In the genomic region with DNA sequence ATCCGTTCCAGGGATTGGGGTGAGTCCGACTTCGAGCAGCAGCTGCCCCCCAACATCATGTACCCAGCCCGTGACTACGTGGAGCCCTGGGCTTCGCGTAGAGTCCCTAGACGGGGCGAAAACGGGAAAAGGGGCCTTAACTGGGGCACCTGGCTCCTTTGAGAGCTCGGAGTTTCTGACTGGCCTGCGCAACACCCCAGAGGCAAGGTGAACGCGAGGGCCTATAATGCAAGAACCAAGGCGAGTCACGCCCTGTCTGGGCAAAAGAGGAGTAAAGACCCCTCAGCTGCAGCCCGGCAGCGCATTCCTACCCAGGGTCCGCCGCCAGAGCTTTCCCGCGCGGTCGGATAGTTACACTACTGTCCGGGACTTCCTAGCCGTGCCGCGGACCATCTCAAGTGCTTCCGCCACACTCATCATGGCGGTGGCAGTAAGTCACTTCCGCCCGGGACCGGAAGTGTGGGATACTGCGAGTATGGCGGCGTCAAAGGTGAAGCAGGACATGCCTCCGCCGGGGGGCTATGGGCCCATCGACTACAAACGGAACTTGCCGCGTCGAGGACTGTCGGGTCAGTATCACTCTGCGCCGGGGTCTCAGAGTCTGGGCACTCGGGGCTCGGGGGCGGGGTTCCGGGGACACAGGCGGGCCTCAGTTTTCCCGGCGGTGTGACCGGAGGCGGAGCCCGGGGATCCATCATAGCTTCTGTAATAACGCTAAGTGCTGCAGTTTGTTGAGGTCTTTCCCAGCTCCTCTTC, we compare ENCODE assay signal across 8 cellular contexts. TPM values are rescaled to one million over a fixed set of nuclear protein-coding genes. Genes with fewer than 3 reads are reported as not detected.
A peak's percentile ranks its signal among the peaks of the same experiment; 100 is the strongest.
DNase-seq lines count a peak whose midpoint lies in the region; ATAC-seq and TF ChIP-seq lines count a peak whose summit lies in the region.

A gene (plus strand): TSS at position 462 of the 756 bp plus-strand sequence. CDS start 14 bp downstream, at position 476.

- H3K27ac ChIP-seq in mammary epithelial cell (ENCODE audit: insufficient read depth, low read depth, low read length), result peak within 1 kb of the TSS; percentile 31
- peak within 1 kb of the TSS; percentile 17 for H3K27ac ChIP-seq in smooth muscle cell (ENCODE audit: low read depth)

- H3K4me3 ChIP-seq in AG04449 (ENCODE audit: low read depth, low read length), result peak within 1 kb of the TSS; percentile 66
- H3K4me3 ChIP-seq in WI38 (ENCODE audit: low read depth, low read length), result peak within 1 kb of the TSS; percentile 82
- H3K4me3 ChIP-seq in mammary epithelial cell (replicated peaks in 1 of 3; ENCODE audit: insufficient read depth in 1 of 3, low read depth in 2 of 3, low read length in 3 of 3), result peak within 1 kb of the TSS; percentile 73 to 94 (median 93)
- H3K4me3 ChIP-seq in smooth muscle cell, result peak within 1 kb of the TSS; percentile 87

- H3K4me3 Mint-ChIP-seq in immature natural killer cell, result peak within 1 kb of the TSS; percentile 91 to 98 (median 95)

- no peaks in the 10 kb centered on the region for H3K9me3 Mint-ChIP-seq in immature natural killer cell

- H3K9me3 ChIP-seq in mammary epithelial cell (replicated peaks; ENCODE audit: insufficient read depth, low read length) (peaks cover 3% of the 10 kb centered on the region), smooth muscle cell (replicated peaks; ENCODE audit: low read depth) (no peaks in the 10 kb centered on the region)

- CTCF ChIA-PET in AG04449 (lab: Yijun Ruan, JAX) (interaction anchor here (0.7 to 3.5 kb wide), 9 partner anchors 9 to 154 kb away, joined by 3 to 22 read pairs (median 4); a partner anchor contains a TSS), mammary epithelial cell (lab: Charles Lee; ENCODE audit: low non-redundant PET) (no interaction called here)

- TF ChIP-seq CTCF in AG04449 (IDR thresholded peaks at IDR 0.05; ENCODE audit: insufficient read depth, low read length, missing control alignments) (no peak), WI38 (IDR thresholded peaks at IDR 0.05; ENCODE audit: low read depth, low read length) (no peak), mammary epithelial cell (conservative IDR thresholded peaks at IDR 0.05 in 1 of 2, IDR thresholded peaks at IDR 0.05 in 1 of 2; ENCODE audit: extremely low read depth in 1 of 2, insufficient read depth in 1 of 2, low read depth in 1 of 2, low read length in 2 of 2) (no peak), smooth muscle cell (IDR thresholded peaks at IDR 0.05; ENCODE audit: borderline replicate concordance, insufficient read depth, poor library complexity, severe bottlenecking) (no peak)

- peaks cover 2% of the 10 kb centered on the region for H3K36me3 ChIP-seq in mammary epithelial cell (ENCODE audit: insufficient read depth, low read length)
- no peaks in the 10 kb centered on the region for H3K36me3 ChIP-seq in smooth muscle cell (ENCODE audit: low read depth)

- peak; percentile 26 for DNase-seq in AG04449 (ENCODE audit: low read depth, low spot score)
- peak; percentile 81 for DNase-seq in NCI-H2227 treated with DMSO at 0.1 percent for 48 hours (lab: John Stamatoyannopoulos, UW)
- DNase-seq in mammary epithelial cell, result peak; percentile 91
- peak; percentile 93 to 94 (median 94) for DNase-seq in immature natural killer cell
- peak; percentile 56 for DNase-seq in smooth muscle cell (lab: John Stamatoyannopoulos, UW; ENCODE audit: unreplicated experiment)

- in situ Hi-C loops in mammary epithelial cell (cut with MboI; ENCODE audit: low sequenced_read_pairs in 2 of 2), result no loop called here

- H3K27me3 Mint-ChIP-seq in immature natural killer cell (ENCODE audit: low read depth in 3 of 3), result peaks cover 0 to 9% (median 4%) of the 10 kb centered on the region in 3 donors

- dilution Hi-C loops in mammary epithelial cell (cut with HindIII; ENCODE audit: low sequenced_read_pairs), result no loop called here

- H3K79me2 ChIP-seq in mammary epithelial cell (ENCODE audit: insufficient read depth, low read length) (peaks cover 43% of the 10 kb centered on the region), smooth muscle cell (ENCODE audit: low read depth) (peaks cover 48% of the 10 kb centered on the region)

- ATAC-seq in GM18909 (IDR thresholded peaks at IDR 0.05; ENCODE audit: poor library complexity, unreplicated experiment) (peak; percentile 93), HG03159 (IDR thresholded peaks at IDR 0.05; ENCODE audit: unreplicated experiment) (peak; percentile 87)

- TSS peak; percentile 86 for BruUV-seq in mammary epithelial cell (replicated peaks; lab: Mats Ljungman, UMichigan)

- peaks cover 0 to 7% (median 0%) of the 10 kb centered on the region in 3 donors for H3K36me3 Mint-ChIP-seq in immature natural killer cell

- intact Hi-C loops in mammary epithelial cell (cut with micrococcal nuclease), result no loop called here

- H3K4me2 ChIP-seq in mammary epithelial cell (ENCODE audit: insufficient read depth, low read depth, low read length) (peak within 1 kb of the TSS; percentile 97), smooth muscle cell (peak within 1 kb of the TSS; percentile 98)

- H3K27ac Mint-ChIP-seq in immature natural killer cell, result peak within 1 kb of the TSS; percentile 89 to 96 (median 93)

- H2AFZ ChIP-seq in mammary epithelial cell (ENCODE audit: low read depth, low read length) (peak within 1 kb of the TSS; percentile 91), smooth muscle cell (ENCODE audit: low read depth) (peak within 1 kb of the TSS; percentile 56)

- H3K4me1 ChIP-seq in mammary epithelial cell (ENCODE audit: insufficient read depth, low read length), result peaks cover 13% of the 10 kb centered on the region
- H3K4me1 ChIP-seq in smooth muscle cell (ENCODE audit: low read depth), result peaks cover 9% of the 10 kb centered on the region

- no peaks in the 10 kb centered on the region for H3F3A ChIP-seq in smooth muscle cell (ENCODE audit: low read depth)

- peaks cover 29 to 42% of the 10 kb centered on the region in 2 donors for H3K4me1 Mint-ChIP-seq in immature natural killer cell

- H3K9ac ChIP-seq in mammary epithelial cell (ENCODE audit: insufficient read depth, low read length) (peak within 1 kb of the TSS; percentile 56), smooth muscle cell (ENCODE audit: low read depth) (peak within 1 kb of the TSS; percentile 75)

- H3K27me3 ChIP-seq in mammary epithelial cell (ENCODE audit: insufficient read depth, low read length), result no peaks in the 10 kb centered on the region
- H3K27me3 ChIP-seq in smooth muscle cell (ENCODE audit: low read depth), result no peaks in the 10 kb centered on the region

- 2% methylated on average over 36 of the region's 57 CpGs for WGBS in mammary epithelial cell (ENCODE audit: low coverage, missing lambda C conversion rate)
- WGBS in smooth muscle cell (ENCODE audit: low lambda C conversion rate), result 5% methylated on average over 57 of the region's 57 CpGs

- POLR2A ChIA-PET in AG04449 (lab: Yijun Ruan, JAX), result interaction anchor here (0.6 to 1.6 kb wide), 4 partner anchors 11 to 325 kb away, joined by 3 read pairs; no protein-coding TSS in a partner anchor

- H4K20me1 ChIP-seq in mammary epithelial cell (ENCODE audit: insufficient read depth, low read length), result no peaks in the 10 kb centered on the region
- peaks cover 27% of the 10 kb centered on the region for H4K20me1 ChIP-seq in smooth muscle cell (ENCODE audit: low read depth)

RNA-seq across cellular contexts. Expression of the gene that starts here (rescaled TPM):
- total RNA-seq in mammary epithelial cell, result 100 to 1,000 TPM; 136 to 221 TPM
- polyA plus RNA-seq in mammary epithelial cell, result 444 TPM
- polyA minus RNA-seq in mammary epithelial cell, result 141 TPM
- polyA plus RNA-seq in immature natural killer cell, result 100 to 1,000 TPM; 242 to 566 (median 301) TPM
- 42.3 and 51.8 TPM in 2 replicates for total RNA-seq in smooth muscle cell
- polyA plus RNA-seq in smooth muscle cell, result 559 and 575 TPM in 2 replicates

Comparison
In these comparisons a context has a peak if more than half of its experiments do, and no peak if none do; other contexts are left out.
1. Peak in every context shown above with its lines: DNase-seq, ATAC-seq, H3K4me3 ChIP-seq and H3K27ac ChIP-seq.
2. DNase-seq: peak in every context shown above with its lines; median percentile 94 in immature natural killer cell; 91 in mammary epithelial cell; 81 in NCI-H2227 treated with DMSO at 0.1 percent for 48 hours; 56 in smooth muscle cell; 26 in AG04449.